ENCODE assay signal across 8 cellular contexts in the genomic region with DNA sequence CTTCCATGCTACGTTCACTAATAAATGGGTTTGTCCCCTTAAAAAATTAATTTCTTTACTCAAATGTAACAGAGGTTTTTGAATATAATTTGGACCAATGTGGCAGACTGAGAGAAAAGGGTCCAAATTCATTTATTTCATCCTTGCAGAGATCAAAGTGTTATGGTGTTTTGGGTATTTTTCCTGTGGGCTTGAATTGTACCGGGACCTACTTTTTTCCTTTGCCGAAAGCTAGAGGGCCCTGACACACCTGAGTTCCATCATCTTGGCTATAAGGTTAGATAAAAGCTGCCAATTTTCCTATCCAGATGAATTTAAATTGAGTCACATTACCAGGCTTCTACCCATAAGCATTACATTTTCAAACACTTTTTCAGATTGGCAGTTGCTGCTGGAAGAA. TPM values are rescaled to one million over a fixed set of nuclear protein-coding genes. Genes with fewer than 3 reads are reported as not detected.
A peak's percentile ranks its signal among the peaks of the same experiment; 100 is the strongest.
DNase-seq lines count a peak whose midpoint lies in the region; ATAC-seq, FAIRE-seq and TF ChIP-seq lines count a peak whose summit lies in the region.

No MANE protein-coding gene starts in this region.

- H2BK5ac ChIP-seq in H1 (ENCODE audit: low read depth, low read length) = 0 out of 2 replicates have a peak overlapping the region, but pooled peaks have one; percentile 93

- ATAC-seq in psoas muscle (no peak), GM19397 (IDR thresholded peaks at IDR 0.05; ENCODE audit: unreplicated experiment) (no peak), HG02970 (IDR thresholded peaks at IDR 0.05; ENCODE audit: low FRiP score, unreplicated experiment) (no peak)

- peak in 1 of 2 experiments; percentile 14; a peak in 2 of 4 replicates for TF ChIP-seq RAD21 in H1 (IDR thresholded peaks at IDR 0.05 in 1 of 2, conservative IDR thresholded peaks at IDR 0.05 in 1 of 2; ENCODE audit: low read depth in 2 of 2, low read length in 2 of 2)

- H3K36me3 ChIP-seq in H1 (ENCODE audit: control insufficient read depth in 2 of 4, insufficient read depth in 4 of 4, low read length in 3 of 4) = peaks cover 12 to 34% (median 25%) of the 10 kb centered on the region in 4 experiments
- no peaks in the 10 kb centered on the region for H3K36me3 ChIP-seq in psoas muscle (ENCODE audit: insufficient read depth in 1 of 2, low read depth in 1 of 2)

- 24% methylated on average over 3 of the region's 3 CpGs; no CpG with 5 or more reads in 1 of the 2 experiments for WGBS in H1 (ENCODE audit: extremely low coverage in 1 of 2, insufficient coverage in 1 of 2, insufficient read length in 1 of 2, insufficient replicate concordance in 2 of 2, low coverage in 1 of 2, low lambda C conversion rate in 2 of 2, missing lambda C conversion rate in 1 of 2), 2 experiments
- WGBS in psoas muscle, 3 donors = 41 to 45% (median 41%) methylated on average over 3 of the region's 3 CpGs

- TF ChIP-seq CTCF in GM13976 (IDR thresholded peaks at IDR 0.05; ENCODE audit: borderline replicate concordance, control extremely low read depth, extremely low read depth, insufficient read depth, missing control alignments) (no peak), H1 (IDR thresholded peaks at IDR 0.05; ENCODE audit: control extremely low read depth in 1 of 3, insufficient read depth in 1 of 3, low read depth in 1 of 3, low read length in 3 of 3) (peak in 1 of 3 experiments; percentile 11; a peak in 1 of 4 replicates), psoas muscle (IDR thresholded peaks at IDR 0.05) (no peak)

- H4K20me1 ChIP-seq in H1 (replicated peaks in 1 of 2; ENCODE audit: control insufficient read depth in 1 of 2, insufficient read depth in 2 of 2, low read length in 2 of 2) = no peaks in the 10 kb centered on the region

- H4K8ac ChIP-seq in H1 (ENCODE audit: extremely low read depth, insufficient read depth, low read length) = no peak overlapping the region

- in situ Hi-C loops in GM13976 (cut with MboI; ENCODE audit: low sequenced_read_pairs, unreplicated experiment) = no loop called here

- H3K18ac ChIP-seq in H1 (ENCODE audit: extremely low read depth, low read length) = no peak overlapping the region

- H3K4ac ChIP-seq in H1 (replicated peaks; ENCODE audit: insufficient read length, low read depth, low read length) = no peak overlapping the region

- intact Hi-C loops in psoas muscle (cut with DNase I) = no loop called here

- H3K23ac ChIP-seq in H1 (ENCODE audit: insufficient read length) = no peak overlapping the region

- no peak for TF ChIP-seq POLR2A in H1 (IDR thresholded peaks at IDR 0.05; ENCODE audit: control extremely low read depth in 1 of 2, low read depth in 2 of 2, low read length in 2 of 2)

- H3K27me3 ChIP-seq in H1 (replicated peaks in 1 of 4; ENCODE audit: control insufficient read depth in 3 of 4, extremely low read depth in 1 of 4, insufficient read depth in 3 of 4, low read length in 3 of 4) (no peaks in the 10 kb centered on the region), psoas muscle (ENCODE audit: insufficient read depth in 3 of 3, low read length in 2 of 3) (no peaks in the 10 kb centered on the region)

- H3K4me2 ChIP-seq in H1 (ENCODE audit: insufficient read depth in 1 of 2, low read depth in 2 of 2, low read length in 2 of 2) = peak overlapping the region; percentile 64 to 81

- DNase-seq in GM13976 (ENCODE audit: low spot score) (peak; percentile 27), NCI-H526 treated with DMSO at 0.1 percent for 48 hours (lab: John Stamatoyannopoulos, UW) (peak; percentile 45), H1 (ENCODE audit: low read depth in 1 of 2, low spot score in 2 of 2) (no peak), psoas muscle (no peak), ureter (ENCODE audit: low spot score) (no peak), mesenteric fat pad (ENCODE audit: low spot score) (no peak)

- CTCF ChIA-PET in H1 (lab: Charles Lee; ENCODE audit: partially characterized antibody) = interaction anchor here (0.6 to 1.0 kb wide), 3 partner anchors 126 to 530 kb away, joined by 3 read pairs; no protein-coding TSS in a partner anchor

- no peak overlapping the region for H2BK20ac ChIP-seq in H1 (ENCODE audit: low read length)

- H4K91ac ChIP-seq in H1 (replicated peaks; ENCODE audit: insufficient read length, low read length) = no peak overlapping the region

- H3K14ac ChIP-seq in H1 (ENCODE audit: insufficient read length) = no peak overlapping the region

- peak overlapping the region in 3 of 4 experiments; percentile 72 to 89 (median 87); a peak in 5 of 7 replicates for H3K9ac ChIP-seq in H1 (replicated peaks in 1 of 4; ENCODE audit: extremely low read depth in 1 of 4, low read depth in 3 of 4, low read length in 3 of 4)

- no peaks in the 10 kb centered on the region for H3K9me3 ChIP-seq in H1 (ENCODE audit: insufficient read depth in 2 of 2, low read depth in 1 of 2, low read length in 1 of 2)
- no peaks in the 10 kb centered on the region for H3K9me3 ChIP-seq in psoas muscle

- no peak overlapping the region for H2BK120ac ChIP-seq in H1 (replicated peaks; ENCODE audit: low read depth, low read length)

- FAIRE-seq in H1 (lab: Jason Lieb, UNC) = no peak

- peaks cover 0 to 11% of the 10 kb centered on the region in 2 experiments; a peak in 2 of 4 replicates for H3K79me2 ChIP-seq in H1 (ENCODE audit: control insufficient read depth in 1 of 2, insufficient read depth in 2 of 2, low read length in 2 of 2)

- no peak overlapping the region for H2BK12ac ChIP-seq in H1 (ENCODE audit: low read depth, low read length)

- no peak overlapping the region for H4K5ac ChIP-seq in H1 (ENCODE audit: insufficient read length, low read depth, low read length)

- no peak overlapping the region for H3K27ac ChIP-seq in H1 (ENCODE audit: low read depth, low read length)
- H3K27ac ChIP-seq in psoas muscle = no peak overlapping the region

- no peak overlapping the region for H2AFZ ChIP-seq in H1 (ENCODE audit: low read length)

- no peaks in the 10 kb centered on the region for H3K23me2 ChIP-seq in H1 (ENCODE audit: low read depth, low read length)

- POLR2A ChIA-PET in H1 (lab: Charles Lee; ENCODE audit: partially characterized antibody) = interaction anchor here (1.0 to 1.3 kb wide), 3 partner anchors 8 to 118 kb away, joined by 3 read pairs; no protein-coding TSS in a partner anchor

- H3K79me1 ChIP-seq in H1 (ENCODE audit: low read depth, low read length) = no peaks in the 10 kb centered on the region

- no peak overlapping the region for H2AK5ac ChIP-seq in H1 (ENCODE audit: low read depth, low read length)

- no peak overlapping the region for H2BK15ac ChIP-seq in H1 (ENCODE audit: low read length)

- no peak overlapping the region for H3K56ac ChIP-seq in H1 (replicated peaks; ENCODE audit: insufficient read length, low read depth, low read length)

- peak overlapping the region; percentile 67 to 87 (median 80) for H3K4me3 ChIP-seq in H1 (ENCODE audit: extremely low read depth in 1 of 4, insufficient read depth in 2 of 4, low read depth in 3 of 4, low read length in 4 of 4)
- H3K4me3 ChIP-seq in psoas muscle = peak overlapping the region; percentile 69

- no peak for TF ChIP-seq EP300 in H1 (IDR thresholded peaks at IDR 0.05; ENCODE audit: borderline replicate concordance in 1 of 2, low read depth in 2 of 2, low read length in 2 of 2)

- H3K4me1 ChIP-seq in H1 (replicated peaks in 1 of 4; ENCODE audit: control insufficient read depth in 3 of 4, insufficient read depth in 4 of 4, low read length in 3 of 4) = peaks cover 0 to 2% (median 0%) of the 10 kb centered on the region in 4 experiments; a peak in 2 of 7 replicates
- no peaks in the 10 kb centered on the region for H3K4me1 ChIP-seq in psoas muscle

TF ChIP-seq in H1, 55 proteins besides CTCF, POLR2A, EP300 and RAD21:
- TF ChIP-seq RBBP5 (IDR thresholded peaks at IDR 0.05; ENCODE audit: borderline replicate concordance, low read depth, low read length) = no peak
- no peak for TF ChIP-seq PHF8 (conservative IDR thresholded peaks at IDR 0.05; ENCODE audit: low read depth, low read length)
- no peak for TF ChIP-seq CEBPB (IDR thresholded peaks at IDR 0.05; ENCODE audit: low read depth, low read length)
- TF ChIP-seq CHD1 (IDR thresholded peaks at IDR 0.05; ENCODE audit: low read depth, low read length) = peak; percentile 31; the same call in 1 of the 2 replicates
- TF ChIP-seq TAF7 (optimal IDR thresholded peaks at IDR 0.05; ENCODE audit: borderline replicate concordance, low read depth, low read length) = peak; percentile 17
- TF ChIP-seq SAP30 (IDR thresholded peaks at IDR 0.05; ENCODE audit: insufficient read depth, insufficient replicate concordance, low read length) = no peak
- TF ChIP-seq, protein P1, sequence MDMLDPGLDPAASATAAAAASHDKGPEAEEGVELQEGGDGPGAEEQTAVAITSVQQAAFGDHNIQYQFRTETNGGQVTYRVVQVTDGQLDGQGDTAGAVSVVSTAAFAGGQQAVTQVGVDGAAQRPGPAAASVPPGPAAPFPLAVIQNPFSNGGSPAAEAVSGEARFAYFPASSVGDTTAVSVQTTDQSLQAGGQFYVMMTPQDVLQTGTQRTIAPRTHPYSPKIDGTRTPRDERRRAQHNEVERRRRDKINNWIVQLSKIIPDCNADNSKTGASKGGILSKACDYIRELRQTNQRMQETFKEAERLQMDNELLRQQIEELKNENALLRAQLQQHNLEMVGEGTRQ (IDR thresholded peaks at IDR 0.05; ENCODE audit: low read length) = no peak
- no peak for TF ChIP-seq NRF1 (IDR thresholded peaks at IDR 0.05; ENCODE audit: low read depth, low read length)
TF ChIP-seq in H1: peak in this region for 2.

RNA-seq across cellular contexts. Expression of gene CCNB2, which starts 0.9 kb away (rescaled TPM):
- 92.1 and 93.6 TPM in 2 replicates for total RNA-seq in H1 (2021; fragmentation: NEBNext Ultra II Directional; extraction: Animal tissue kit (Norgen Biotek cat#: 25700))
- polyA plus RNA-seq in H1 (2011; rRNA removed) (70.7 and 76.0 TPM in 2 replicates), psoas muscle (under 1 TPM; 0.12 to 0.17 (median 0.17) TPM)
- polyA plus RNA-seq in H1 (2011; cell fraction: cytosol; rRNA removed) = 112 TPM
- 37.2 TPM for polyA plus RNA-seq in H1 (2011; cell fraction: nucleus; rRNA removed)
- polyA plus RNA-seq in H1 (2012, experiment 1 of 2) = 92.3 to 131 TPM (median 97.7 TPM) in 4 replicates
- 29.6 TPM for polyA plus RNA-seq in H1 (2012, experiment 2 of 2)
- polyA plus RNA-seq in H1 (2013, experiment 1 of 2) = 80.0 TPM
- polyA plus RNA-seq in H1 (2013, experiment 2 of 2) = 75.3 TPM
- polyA minus RNA-seq in H1 (2011; rRNA and poly(A)+ RNA removed) = 65.5 and 66.2 TPM in 2 replicates
- 61.4 TPM for polyA minus RNA-seq in H1 (2011; cell fraction: cytosol; rRNA and poly(A)+ RNA removed)
- polyA minus RNA-seq in H1 (2011; cell fraction: nucleus; rRNA and poly(A)+ RNA removed) = 44.7 TPM
- total RNA-seq in psoas muscle (under 1 TPM in 2 of 4 donors, not detected in 2; 0.18 to 0.25 TPM), ureter (0.49 TPM), mesenteric fat pad (0.67 TPM)

Comparison
In these comparisons a context has a peak if more than half of its experiments do, and no peak if none do; other contexts are left out.
1. DNase-seq: peak in GM13976 (single experiment) and NCI-H526 treated with DMSO at 0.1 percent for 48 hours (single experiment); none in H1 (0 of 2), psoas muscle (0 of 2), ureter (single experiment) and mesenteric fat pad (single experiment).
2. RNA of gene CCNB2, which starts 0.9 kb away (total RNA-seq): 92.1 to 93.6 TPM in H1; 0.67 TPM in mesenteric fat pad (single experiment), 0.49 TPM in ureter (single experiment) and 0.18 to 0.25 TPM in psoas muscle; every median in the first group is over 10 times any median in the second.